9 cellular contexts compared by ENCODE assay signal in genomic region chr22:28442264-28442950, GRCh38.
A peak's percentile ranks its signal among the peaks of the same experiment; 100 is the strongest.
DNase-seq lines count a peak whose midpoint lies in the region; ATAC-seq and TF ChIP-seq lines count a peak whose summit lies in the region.
"Had no signal": no experiment of that assay in that cellular context is flagged by ENCODE, and none has a peak within 500 bp of the region (broad histone marks: within the 10 kb centered on the region; RNA-seq: fewer than 3 reads in every experiment).

No MANE protein-coding gene starts in this region.

- WGBS in sigmoid colon, 2 donors = 0 to 1% methylated on average over 31 of the region's 31 CpGs

- intact Hi-C loops in Caco-2 (cut with micrococcal nuclease; ENCODE audit: unreplicated experiment) (loop anchor here (1.0 to 5.0 kb wide), 3 partner anchors 190 to 422 kb away; no protein-coding TSS in a partner anchor), breast epithelium (cut with DNase I; ENCODE audit: low total_unique reads) (loop anchor here (10.0 kb wide), 1 partner anchor 388 kb away; no protein-coding TSS in a partner anchor), sigmoid colon (cut with DNase I) (loop anchor here (5.0 to 10.0 kb wide), 3 partner anchors 152 to 420 kb away; no protein-coding TSS in a partner anchor)

- H3K27me3 Mint-ChIP-seq in Caco-2 (ENCODE audit: insufficient read depth, unreplicated experiment) = peaks cover 6% of the 10 kb centered on the region

- ATAC-seq in GM18517 (IDR thresholded peaks at IDR 0.05; ENCODE audit: unreplicated experiment) = no peak
- no peak for ATAC-seq in HG03159 (IDR thresholded peaks at IDR 0.05; ENCODE audit: unreplicated experiment)

- CTCF ChIA-PET in Caco-2 (lab: Charles Lee) = interaction anchor here (0.7 to 1.9 kb wide), 7 partner anchors 193 to 604 kb away, joined by 3 to 10 read pairs (median 3); no protein-coding TSS in a partner anchor

- no peak for TF ChIP-seq POLR2A in breast epithelium (IDR thresholded peaks at IDR 0.05)
- TF ChIP-seq POLR2A in sigmoid colon (IDR thresholded peaks at IDR 0.05) = no peak

- no TSS peak for BruUV-seq in Caco-2 (replicated peaks; lab: Mats Ljungman, UMichigan)

- H3K4me3 ChIP-seq in Caco-2 (ENCODE audit: low read depth, low read length) = peak overlapping the region; percentile 56
- peak overlapping the region; percentile 55 for H3K4me3 ChIP-seq in WI38 (ENCODE audit: low read depth, low read length)
- peak overlapping the region; percentile 47 to 80 (median 64) for H3K4me3 ChIP-seq in breast epithelium
- peak overlapping the region; percentile 85 for H3K4me3 ChIP-seq in iPS-18a (ENCODE audit: low read length)
- H3K4me3 ChIP-seq in sigmoid colon = peak overlapping the region; percentile 35 to 65 (median 56)

- peak overlapping the region; percentile 63 for H3K9ac ChIP-seq in iPS-18a (ENCODE audit: low read length)
- H3K9ac ChIP-seq: KMS-11 had no signal

- peak overlapping the region; percentile 85 for H3K4me3 Mint-ChIP-seq in Caco-2 (ENCODE audit: unreplicated experiment)

- no peaks in the 10 kb centered on the region for H3K4me1 ChIP-seq in Caco-2
- H3K4me1 ChIP-seq in breast epithelium = peaks cover 0 to 11% of the 10 kb centered on the region in 2 donors
- no peaks in the 10 kb centered on the region for H3K4me1 ChIP-seq in iPS-18a (ENCODE audit: control insufficient read depth, low read depth, low read length)
- peaks cover 0 to 37% (median 22%) of the 10 kb centered on the region in 4 donors for H3K4me1 ChIP-seq in sigmoid colon

- no peak for TF ChIP-seq EP300 in sigmoid colon (IDR thresholded peaks at IDR 0.05)

- H3K36me3 ChIP-seq in Caco-2 (ENCODE audit: control insufficient read depth, insufficient read depth, low read length) = no peaks in the 10 kb centered on the region
- no peaks in the 10 kb centered on the region for H3K36me3 ChIP-seq in breast epithelium
- H3K36me3 ChIP-seq in iPS-18a (ENCODE audit: control insufficient read depth, low read depth, low read length) = no peaks in the 10 kb centered on the region
- H3K36me3 ChIP-seq in sigmoid colon = no peaks in the 10 kb centered on the region

- H3K4me1 Mint-ChIP-seq in Caco-2 (ENCODE audit: low read depth, unreplicated experiment) = no peaks in the 10 kb centered on the region

- DNase-seq in Caco-2 = peak; percentile 82 to 90
- DNase-seq in HT-29 (ENCODE audit: low spot score) = peak; percentile 73
- peak; percentile 38 to 59 for DNase-seq in breast epithelium (ENCODE audit: low spot score in 2 of 2)
- DNase-seq in sigmoid colon = peak; percentile 85

- TF ChIP-seq CTCF in Caco-2 (IDR thresholded peaks at IDR 0.05; ENCODE audit: insufficient read depth in 1 of 2, low read depth in 1 of 2, low read length in 1 of 2, severe bottlenecking in 1 of 2, unreplicated experiment in 1 of 2) (peak; percentile 86 to 94), WI38 (IDR thresholded peaks at IDR 0.05; ENCODE audit: low read depth, low read length) (peak; percentile 79), breast epithelium (IDR thresholded peaks at IDR 0.05) (peak in 1 of 3 donors; percentile 48), sigmoid colon (IDR thresholded peaks at IDR 0.05) (peak; percentile 33 to 65 (median 62))

- peak overlapping the region; percentile 86 for H3K27ac Mint-ChIP-seq in Caco-2 (ENCODE audit: unreplicated experiment)

- peak overlapping the region; percentile 78 to 88 for H3K27ac ChIP-seq in breast epithelium
- H3K27ac ChIP-seq in iPS-18a (ENCODE audit: low read length) = no peak overlapping the region
- peak overlapping the region; percentile 74 to 85 (median 77) for H3K27ac ChIP-seq in sigmoid colon
- H3K27ac ChIP-seq: KMS-11 had no signal

- POLR2A ChIA-PET in Caco-2 (lab: Charles Lee) = no interaction called here

- H3K9me3 Mint-ChIP-seq in Caco-2 (ENCODE audit: unreplicated experiment) = no peaks in the 10 kb centered on the region

- no peaks in the 10 kb centered on the region for H3K9me3 ChIP-seq in Caco-2
- no peaks in the 10 kb centered on the region for H3K9me3 ChIP-seq in breast epithelium
- no peaks in the 10 kb centered on the region for H3K9me3 ChIP-seq in iPS-18a (ENCODE audit: control insufficient read depth, low read depth, low read length)
- H3K9me3 ChIP-seq in sigmoid colon = no peaks in the 10 kb centered on the region

- H3K36me3 Mint-ChIP-seq in Caco-2 (ENCODE audit: insufficient read depth, unreplicated experiment) = no peaks in the 10 kb centered on the region

- H3K27me3 ChIP-seq in Caco-2 (replicated peaks; ENCODE audit: control insufficient read depth, insufficient read depth, low read length) (no peaks in the 10 kb centered on the region), breast epithelium (no peaks in the 10 kb centered on the region), iPS-18a (ENCODE audit: control insufficient read depth, insufficient read depth, low read length) (peaks cover 4% of the 10 kb centered on the region), sigmoid colon (no peaks in the 10 kb centered on the region)
